Comparison of ENCODE assay signal across 1 cellular context in genomic region chr9:137458194-137459146, GRCh38.
TF ChIP-seq lines count a peak whose summit lies in the region.

No MANE protein-coding gene starts in this region.

TF ChIP-seq in K562, 482 proteins besides CTCF, POLR2A, EP300 and RAD21:
- TF ChIP-seq NFATC3 (IDR thresholded peaks at IDR 0.05) (no peak), POLR2G (IDR thresholded peaks at IDR 0.05; ENCODE audit: low read depth, low read length) (peak; percentile 15; the same call in 1 of the 2 replicates), NFE2 (IDR thresholded peaks at IDR 0.05; ENCODE audit: low read depth) (no peak), FIP1L1 (IDR thresholded peaks at IDR 0.05; ENCODE audit: low read depth, low read length, poor library complexity, severe bottlenecking) (peak; percentile 49), RBFOX2 (IDR thresholded peaks at IDR 0.05; ENCODE audit: low read depth, low read length) (peak; percentile 41), KDM5B (IDR thresholded peaks at IDR 0.05; ENCODE audit: insufficient replicate concordance, low read depth, low read length) (peak; percentile 21), ZNF12 (CRISPR knock-in tag; IDR thresholded peaks at IDR 0.05) (peak; percentile 37; the same call in 1 of the 2 replicates), PTRF (tag; IDR thresholded peaks at IDR 0.05) (no peak), SIN3A (IDR thresholded peaks at IDR 0.05; ENCODE audit: borderline replicate concordance in 2 of 2, control insufficient read depth in 1 of 2, low read depth in 2 of 2, low read length in 2 of 2) (0 out of 4 replicates have a peak, but pooled peaks of 1 of the 2 experiments have one; percentile 10), UBTF (IDR thresholded peaks at IDR 0.05; ENCODE audit: borderline replicate concordance in 1 of 2, low read depth in 2 of 2, low read length in 2 of 2) (0 out of 4 replicates have a peak, but pooled peaks of 1 of the 2 experiments have one; percentile 13), ZFX (CRISPR knock-in tag; IDR thresholded peaks at IDR 0.05) (peak; percentile 30; the same call in 1 of the 2 replicates), PCBP1 (IDR thresholded peaks at IDR 0.05; ENCODE audit: low read depth, low read length, poor library complexity, severe bottlenecking) (peak; percentile 18), ZBTB17 (CRISPR knock-in tag; IDR thresholded peaks at IDR 0.05) (0 out of 2 replicates have a peak, but pooled peaks have one; percentile 20), NR3C1 (CRISPR knock-in tag; IDR thresholded peaks at IDR 0.05) (peak; percentile 33; the same call in 1 of the 2 replicates), ZBTB7A (IDR thresholded peaks at IDR 0.05; ENCODE audit: borderline replicate concordance, control insufficient read depth, low read depth, low read length) (peak; percentile 22; the same call in 1 of the 2 replicates), RBM22 (IDR thresholded peaks at IDR 0.05; ENCODE audit: low read depth, low read length, poor library complexity, severe bottlenecking) (peak; percentile 67), TGIF2 (CRISPR knock-in tag; IDR thresholded peaks at IDR 0.05) (0 out of 2 replicates have a peak, but pooled peaks have one; percentile 30), ZNF24 (IDR thresholded peaks at IDR 0.05) (peak; percentile 12; the same call in 1 of the 2 replicates), RBBP5 (IDR thresholded peaks at IDR 0.05; ENCODE audit: borderline replicate concordance, insufficient read depth, low read length, poor library complexity, severe bottlenecking) (peak; percentile 36), ZNF41 (CRISPR knock-in tag; conservative IDR thresholded peaks at IDR 0.05) (no peak), MECOM (CRISPR knock-in tag; IDR thresholded peaks at IDR 0.05) (no peak), ZBTB1 (CRISPR knock-in tag; IDR thresholded peaks at IDR 0.05; ENCODE audit: borderline replicate concordance, low read depth) (peak; percentile 73), TAF7 (tag; IDR thresholded peaks at IDR 0.05) (no peak), HNRNPL (IDR thresholded peaks at IDR 0.05; ENCODE audit: low read depth, low read length) (peak; percentile 78), ZNF431 (CRISPR knock-in tag; IDR thresholded peaks at IDR 0.05) (0 out of 2 replicates have a peak, but pooled peaks have one; percentile 37), ZNF263 (CRISPR knock-in tag; IDR thresholded peaks at IDR 0.05; ENCODE audit: borderline replicate concordance) (peak; percentile 84), ZBTB33 (CRISPR knock-in tag; IDR thresholded peaks at IDR 0.05) (peak; percentile 32; the same call in 1 of the 2 replicates), MYBL2 (IDR thresholded peaks at IDR 0.05; ENCODE audit: low read depth) (no peak), MYBL2 (CRISPR knock-in tag; IDR thresholded peaks at IDR 0.05; ENCODE audit: borderline replicate concordance) (no peak)
- TF ChIP-seq, protein P1, sequence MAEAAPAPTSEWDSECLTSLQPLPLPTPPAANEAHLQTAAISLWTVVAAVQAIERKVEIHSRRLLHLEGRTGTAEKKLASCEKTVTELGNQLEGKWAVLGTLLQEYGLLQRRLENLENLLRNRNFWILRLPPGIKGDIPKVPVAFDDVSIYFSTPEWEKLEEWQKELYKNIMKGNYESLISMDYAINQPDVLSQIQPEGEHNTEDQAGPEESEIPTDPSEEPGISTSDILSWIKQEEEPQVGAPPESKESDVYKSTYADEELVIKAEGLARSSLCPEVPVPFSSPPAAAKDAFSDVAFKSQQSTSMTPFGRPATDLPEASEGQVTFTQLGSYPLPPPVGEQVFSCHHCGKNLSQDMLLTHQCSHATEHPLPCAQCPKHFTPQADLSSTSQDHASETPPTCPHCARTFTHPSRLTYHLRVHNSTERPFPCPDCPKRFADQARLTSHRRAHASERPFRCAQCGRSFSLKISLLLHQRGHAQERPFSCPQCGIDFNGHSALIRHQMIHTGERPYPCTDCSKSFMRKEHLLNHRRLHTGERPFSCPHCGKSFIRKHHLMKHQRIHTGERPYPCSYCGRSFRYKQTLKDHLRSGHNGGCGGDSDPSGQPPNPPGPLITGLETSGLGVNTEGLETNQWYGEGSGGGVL (CRISPR knock-in tag; IDR thresholded peaks at IDR 0.05), result no peak
- TF ChIP-seq, protein P2, sequence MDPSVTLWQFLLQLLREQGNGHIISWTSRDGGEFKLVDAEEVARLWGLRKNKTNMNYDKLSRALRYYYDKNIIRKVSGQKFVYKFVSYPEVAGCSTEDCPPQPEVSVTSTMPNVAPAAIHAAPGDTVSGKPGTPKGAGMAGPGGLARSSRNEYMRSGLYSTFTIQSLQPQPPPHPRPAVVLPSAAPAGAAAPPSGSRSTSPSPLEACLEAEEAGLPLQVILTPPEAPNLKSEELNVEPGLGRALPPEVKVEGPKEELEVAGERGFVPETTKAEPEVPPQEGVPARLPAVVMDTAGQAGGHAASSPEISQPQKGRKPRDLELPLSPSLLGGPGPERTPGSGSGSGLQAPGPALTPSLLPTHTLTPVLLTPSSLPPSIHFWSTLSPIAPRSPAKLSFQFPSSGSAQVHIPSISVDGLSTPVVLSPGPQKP (CRISPR knock-in tag; IDR thresholded peaks at IDR 0.05), result peak; percentile 25; the same call in 1 of the 2 replicates
- TF ChIP-seq, protein P3, sequence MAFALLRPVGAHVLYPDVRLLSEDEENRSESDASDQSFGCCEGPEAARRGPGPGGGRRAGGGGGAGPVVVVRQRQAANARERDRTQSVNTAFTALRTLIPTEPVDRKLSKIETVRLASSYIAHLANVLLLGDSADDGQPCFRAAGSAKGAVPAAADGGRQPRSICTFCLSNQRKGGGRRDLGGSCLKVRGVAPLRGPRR (CRISPR knock-in tag; IDR thresholded peaks at IDR 0.05), result peak; percentile 32; the same call in 1 of the 2 replicates
- TF ChIP-seq, protein P4, sequence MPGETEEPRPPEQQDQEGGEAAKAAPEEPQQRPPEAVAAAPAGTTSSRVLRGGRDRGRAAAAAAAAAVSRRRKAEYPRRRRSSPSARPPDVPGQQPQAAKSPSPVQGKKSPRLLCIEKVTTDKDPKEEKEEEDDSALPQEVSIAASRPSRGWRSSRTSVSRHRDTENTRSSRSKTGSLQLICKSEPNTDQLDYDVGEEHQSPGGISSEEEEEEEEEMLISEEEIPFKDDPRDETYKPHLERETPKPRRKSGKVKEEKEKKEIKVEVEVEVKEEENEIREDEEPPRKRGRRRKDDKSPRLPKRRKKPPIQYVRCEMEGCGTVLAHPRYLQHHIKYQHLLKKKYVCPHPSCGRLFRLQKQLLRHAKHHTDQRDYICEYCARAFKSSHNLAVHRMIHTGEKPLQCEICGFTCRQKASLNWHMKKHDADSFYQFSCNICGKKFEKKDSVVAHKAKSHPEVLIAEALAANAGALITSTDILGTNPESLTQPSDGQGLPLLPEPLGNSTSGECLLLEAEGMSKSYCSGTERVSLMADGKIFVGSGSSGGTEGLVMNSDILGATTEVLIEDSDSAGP (CRISPR knock-in tag; IDR thresholded peaks at IDR 0.05), result peak; percentile 30; the same call in 1 of the 2 replicates
- TF ChIP-seq, protein P5, sequence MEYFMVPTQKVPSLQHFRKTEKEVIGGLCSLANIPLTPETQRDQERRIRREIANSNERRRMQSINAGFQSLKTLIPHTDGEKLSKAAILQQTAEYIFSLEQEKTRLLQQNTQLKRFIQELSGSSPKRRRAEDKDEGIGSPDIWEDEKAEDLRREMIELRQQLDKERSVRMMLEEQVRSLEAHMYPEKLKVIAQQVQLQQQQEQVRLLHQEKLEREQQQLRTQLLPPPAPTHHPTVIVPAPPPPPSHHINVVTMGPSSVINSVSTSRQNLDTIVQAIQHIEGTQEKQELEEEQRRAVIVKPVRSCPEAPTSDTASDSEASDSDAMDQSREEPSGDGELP (CRISPR knock-in tag; IDR thresholded peaks at IDR 0.05; ENCODE audit: borderline replicate concordance), result peak; percentile 49; the same call in 1 of the 2 replicates
- TF ChIP-seq, protein P6, sequence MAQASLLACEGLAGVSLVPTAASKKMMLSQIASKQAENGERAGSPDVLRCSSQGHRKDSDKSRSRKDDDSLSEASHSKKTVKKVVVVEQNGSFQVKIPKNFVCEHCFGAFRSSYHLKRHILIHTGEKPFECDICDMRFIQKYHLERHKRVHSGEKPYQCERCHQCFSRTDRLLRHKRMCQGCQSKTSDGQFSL (CRISPR knock-in tag; IDR thresholded peaks at IDR 0.05), result peak; percentile 80; the same call in 1 of the 2 replicates
- TF ChIP-seq, protein P6 (tag; IDR thresholded peaks at IDR 0.05), result no peak
